Comparison of ENCODE assay signal across 1 cellular context in genomic region chr10:60246382-60246781, GRCh38.
TF ChIP-seq lines count a peak whose summit lies in the region.

No MANE protein-coding gene starts in this region.

TF ChIP-seq in GM23338, 12 proteins besides CTCF, POLR2A, EP300 and RAD21 (continued from another document):
- TF ChIP-seq REST (IDR thresholded peaks at IDR 0.05; ENCODE audit: unreplicated experiment) = no peak
- no peak for TF ChIP-seq JUNB (IDR thresholded peaks at IDR 0.05; ENCODE audit: unreplicated experiment)
- no peak for TF ChIP-seq ZNF331 (CRISPR knock-in tag; IDR thresholded peaks at IDR 0.05; ENCODE audit: low read depth)
